ENCODE assay signal across 24 cellular contexts in genomic region chr1:219999821-220000220, GRCh38.
"Had no signal": no experiment of that assay in that cellular context is flagged by ENCODE, and none has a peak within 500 bp of the region (broad histone marks: within the 10 kb centered on the region; RNA-seq: fewer than 3 reads in every experiment).

No MANE protein-coding gene starts in this region.

- DNase-seq: IMR-90; MV-4-11; NCI-H1048; NCI-H1105 treated with DMSO at 0.1 percent for 48 hours; NCI-H1417 treated with DMSO at 0.1 percent for 48 hours; NCI-H187; NCI-H2029; NCI-H2081 treated with DMSO at 0.1 percent for 48 hours; NCI-H2171; NCI-H226; NCI-H446; NCI-H510A; NCI-H524 treated with DMSO at 0.1 percent for 48 hours; NCI-H69; NCI-H774; NK-92 treated with Interleukin-12 subunit alpha and Interleukin-12 subunit beta, amount 100 ng/mL, for 24 hours; PC-3; SHP77; SK-N-SH; SW 1271 had no signal

- ATAC-seq: HepG2, K562, Panc1, PC-3 had no signal

- H3K9me3 ChIP-seq: SK-N-SH had no signal

- FAIRE-seq: HepG2, K562 had no signal

- H3K4me3 ChIP-seq: K562 had no signal

- H3K27ac ChIP-seq: RWPE1 had no signal
